In the genomic region with DNA sequence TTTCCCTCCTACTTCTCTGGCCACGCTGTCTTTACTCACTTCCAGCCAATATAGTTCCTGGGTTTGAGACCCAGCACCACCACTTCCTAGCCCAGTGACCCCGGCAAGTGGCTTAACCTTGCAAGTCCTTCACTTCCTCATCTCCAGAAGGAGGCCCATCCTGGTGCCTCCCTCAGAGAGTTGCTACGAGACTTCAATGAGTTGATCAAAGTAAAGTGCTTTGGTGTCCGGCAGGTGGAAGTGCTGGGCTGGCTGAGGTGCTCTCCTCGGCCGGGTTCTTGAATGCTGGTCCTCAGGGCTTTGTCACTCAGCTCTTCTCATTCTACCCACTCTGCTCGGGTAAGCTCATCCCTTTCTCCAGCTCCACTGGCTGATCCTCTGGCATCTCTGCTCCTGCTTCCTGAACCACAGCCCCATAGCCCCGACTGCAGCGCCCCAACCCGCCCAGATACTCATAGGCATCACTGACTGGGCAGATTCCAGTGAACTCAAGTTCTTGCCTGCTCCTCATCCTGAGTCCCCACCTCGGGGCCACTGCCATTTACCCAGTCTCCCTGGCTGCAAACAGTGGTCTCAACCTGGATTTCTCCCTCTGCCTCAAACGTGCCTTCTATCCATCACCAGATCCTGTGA, we compare ENCODE assay signal across 22 cellular contexts.
DNase-seq lines count a peak whose midpoint lies in the region; ATAC-seq, FAIRE-seq and TF ChIP-seq lines count a peak whose summit lies in the region.
"Had no signal": no experiment of that assay in that cellular context is flagged by ENCODE, and none has a peak within 500 bp of the region (broad histone marks: within the 10 kb centered on the region; RNA-seq: fewer than 3 reads in every experiment).

No MANE protein-coding gene starts in this region.

- H4K12ac ChIP-seq in trophoblast cell (ENCODE audit: low read depth, low read length): no peak overlapping the region

- H4K91ac ChIP-seq in H1 (replicated peaks; ENCODE audit: insufficient read length, low read length): peak overlapping the region; percentile 25
- H4K91ac ChIP-seq in trophoblast cell (ENCODE audit: low read depth, low read length): no peak overlapping the region

- no TSS peak for BruUV-seq in HepG2 (replicated peaks; lab: Mats Ljungman, UMichigan)

- H3K23me2 ChIP-seq in H1 (ENCODE audit: low read depth, low read length): no peaks in the 10 kb centered on the region

- DNase-seq in MV-4-11 (lab: John Stamatoyannopoulos, UW) (peak; percentile 1), H1 (ENCODE audit: low read depth in 1 of 2, low spot score in 2 of 2) (no peak), HepG2 (ENCODE audit: low spot score) (no peak), trophoblast cell (peak; percentile 39 to 61), DMS79 (lab: John Stamatoyannopoulos, UW) (no peak), D721Med (ENCODE audit: insufficient read length, low spot score) (no peak)
- DNase-seq in central memory CD4-positive, alpha-beta T cell: no peak
- DNase-seq in activated CD4-positive, CD25-positive, alpha-beta regulatory T cell (lab: John Stamatoyannopoulos, UW): no peak
- DNase-seq: C1 segment of cervical spinal cord; CD4-positive, alpha-beta memory T cell; COR-L47; DMS79 treated with DMSO at 0.1 percent for 48 hours; NCI-H1105 treated with DMSO at 0.1 percent for 48 hours; NCI-H2029; NCI-H446; NCI-H524 treated with DMSO at 0.1 percent for 48 hours; NCI-H774; PC-3; SJCRH30 had no signal

- H3K4me1 ChIP-seq in H1 (replicated peaks in 1 of 4; ENCODE audit: control insufficient read depth in 3 of 4, insufficient read depth in 4 of 4, low read length in 3 of 4) (no peaks in the 10 kb centered on the region), HepG2 (ENCODE audit: insufficient read depth, low read length) (no peaks in the 10 kb centered on the region), trophoblast cell (ENCODE audit: control insufficient read depth in 1 of 2, insufficient read depth in 2 of 2, low read length in 2 of 2) (peaks cover 8 to 18% of the 10 kb centered on the region in 2 experiments)
- H3K4me1 ChIP-seq: A549, SJCRH30 had no signal

- TF ChIP-seq RAD21 in H1 (IDR thresholded peaks at IDR 0.05 in 1 of 2, conservative IDR thresholded peaks at IDR 0.05 in 1 of 2; ENCODE audit: low read depth in 2 of 2, low read length in 2 of 2): no peak; a peak in 2 of 4 replicates
- no peak for TF ChIP-seq RAD21 in HepG2 (CRISPR knock-in tag; IDR thresholded peaks at IDR 0.05)

- H3K4me3 ChIP-seq in H1 (ENCODE audit: extremely low read depth in 1 of 4, insufficient read depth in 2 of 4, low read depth in 3 of 4, low read length in 4 of 4): no peak overlapping the region
- no peak overlapping the region for H3K4me3 ChIP-seq in HepG2 (replicated peaks in 1 of 3; ENCODE audit: insufficient read depth in 1 of 3, low read depth in 2 of 3, low read length in 3 of 3)
- no peak overlapping the region for H3K4me3 ChIP-seq in trophoblast cell (ENCODE audit: low read depth, low read length)
- H3K4me3 ChIP-seq: A549, SJCRH30 had no signal

- CTCF ChIA-PET in H1 (lab: Charles Lee; ENCODE audit: partially characterized antibody) (interaction anchor here (0.7 to 1.8 kb wide), 6 partner anchors 10 to 180 kb away, joined by 3 to 7 read pairs (median 3); no protein-coding TSS in a partner anchor), HepG2 (lab: Yijun Ruan, JAX; ENCODE audit: low intra/inter-chr PET ratio, low total read pairs) (no interaction called here)

- H2BK12ac ChIP-seq in H1 (ENCODE audit: low read depth, low read length) (no peak overlapping the region), trophoblast cell (ENCODE audit: low read length) (no peak overlapping the region)

- TF ChIP-seq POLR2A in H1 (IDR thresholded peaks at IDR 0.05; ENCODE audit: control extremely low read depth in 1 of 2, low read depth in 2 of 2, low read length in 2 of 2): no peak
- no peak for TF ChIP-seq POLR2A in HepG2 (IDR thresholded peaks at IDR 0.05; ENCODE audit: insufficient read depth in 1 of 2, low read depth in 2 of 2, low read length in 2 of 2)

- no peak overlapping the region for H2BK15ac ChIP-seq in H1 (ENCODE audit: low read length)

- H3K9me3 ChIP-seq in H1 (ENCODE audit: insufficient read depth in 2 of 2, low read depth in 1 of 2, low read length in 1 of 2): no peaks in the 10 kb centered on the region
- H3K9me3 ChIP-seq in HepG2 (ENCODE audit: low read length): no peaks in the 10 kb centered on the region
- peaks cover 5% of the 10 kb centered on the region for H3K9me3 ChIP-seq in trophoblast cell (ENCODE audit: insufficient read depth, low read depth, low read length)
- H3K9me3 ChIP-seq: A549, SJCRH30 had no signal

- peak; percentile 66 for ATAC-seq in HepG2
- ATAC-seq: PC-3, Right ventricle myocardium inferior had no signal

- no peak overlapping the region for H3K56ac ChIP-seq in H1 (replicated peaks; ENCODE audit: insufficient read length, low read depth, low read length)

- in situ Hi-C loops in HepG2 (cut with HindIII; ENCODE audit: extremely low pct_ligation_motif_present, low pct_unique_long_range_greater_than_20kb): loop anchor here (5.0 kb wide), 1 partner anchor 199 kb away; no protein-coding TSS in a partner anchor

- H3K9ac ChIP-seq in H1 (replicated peaks in 1 of 4; ENCODE audit: extremely low read depth in 1 of 4, low read depth in 3 of 4, low read length in 3 of 4) (no peak overlapping the region), HepG2 (ENCODE audit: insufficient read depth, low read depth, low read length) (no peak overlapping the region), trophoblast cell (ENCODE audit: low read length) (no peak overlapping the region)

- H3K14ac ChIP-seq in H1 (ENCODE audit: insufficient read length) (no peak overlapping the region), trophoblast cell (ENCODE audit: low read length) (no peak overlapping the region)

- peaks cover 0 to 3% (median 0%) of the 10 kb centered on the region in 4 experiments; a peak in 1 of 7 replicates for H3K27me3 ChIP-seq in H1 (replicated peaks in 1 of 4; ENCODE audit: control insufficient read depth in 3 of 4, extremely low read depth in 1 of 4, insufficient read depth in 3 of 4, low read length in 3 of 4)
- peaks cover 6 to 68% of the 10 kb centered on the region in 2 experiments for H3K27me3 ChIP-seq in HepG2 (ENCODE audit: control insufficient read depth in 1 of 2, insufficient read depth in 2 of 2, low read length in 2 of 2)
- no peaks in the 10 kb centered on the region for H3K27me3 ChIP-seq in trophoblast cell (ENCODE audit: insufficient read depth, low read length)

- H3K18ac ChIP-seq in H1 (ENCODE audit: extremely low read depth, low read length) (no peak overlapping the region), trophoblast cell (ENCODE audit: low read length) (no peak overlapping the region)

- TF ChIP-seq EP300 in H1 (IDR thresholded peaks at IDR 0.05; ENCODE audit: borderline replicate concordance in 1 of 2, low read depth in 2 of 2, low read length in 2 of 2): no peak
- no peak for TF ChIP-seq EP300 in HepG2 (IDR thresholded peaks at IDR 0.05; ENCODE audit: low read depth in 2 of 2, low read length in 2 of 2)
- TF ChIP-seq EP300 in HepG2 (CRISPR knock-in tag; IDR thresholded peaks at IDR 0.05; ENCODE audit: borderline replicate concordance): no peak

- H3K27ac ChIP-seq in H1 (ENCODE audit: low read depth, low read length) (no peak overlapping the region), HepG2 (ENCODE audit: extremely low read length, insufficient read depth, low read length) (no peak overlapping the region), trophoblast cell (ENCODE audit: low read depth, low read length) (no peak overlapping the region)
- H3K27ac ChIP-seq: A549, SJCRH30 had no signal

- POLR2A ChIA-PET in H1 (lab: Charles Lee; ENCODE audit: partially characterized antibody): no interaction called here
- POLR2A ChIA-PET in HepG2 (lab: Yijun Ruan, JAX): no interaction called here

- H3K23ac ChIP-seq in H1 (ENCODE audit: insufficient read length) (no peak overlapping the region), trophoblast cell (ENCODE audit: low read length) (no peak overlapping the region)

- no peak overlapping the region for H2AK5ac ChIP-seq in H1 (ENCODE audit: low read depth, low read length)
- no peak overlapping the region for H2AK5ac ChIP-seq in trophoblast cell (ENCODE audit: low read length)

- no peak overlapping the region for H3K4me2 ChIP-seq in H1 (ENCODE audit: insufficient read depth in 1 of 2, low read depth in 2 of 2, low read length in 2 of 2)
- H3K4me2 ChIP-seq in HepG2 (ENCODE audit: low read depth, low read length): no peak overlapping the region
- H3K4me2 ChIP-seq in trophoblast cell (ENCODE audit: low read length): no peak overlapping the region
- H3K4me2 ChIP-seq: A549 had no signal

- H4K5ac ChIP-seq in H1 (ENCODE audit: insufficient read length, low read depth, low read length): no peak overlapping the region

- 90% methylated on average over 12 of the region's 12 CpGs; no CpG with 5 or more reads in 1 of the 2 experiments for WGBS in H1 (ENCODE audit: extremely low coverage in 1 of 2, insufficient coverage in 1 of 2, insufficient read length in 1 of 2, insufficient replicate concordance in 2 of 2, low coverage in 1 of 2, low lambda C conversion rate in 2 of 2, missing lambda C conversion rate in 1 of 2), 2 experiments
- WGBS in HepG2 (ENCODE audit: low lambda C conversion rate): 11% methylated on average over 11 of the region's 12 CpGs
- no CpG with 5 or more reads among the region's 12 CpGs for WGBS in trophoblast cell (ENCODE audit: extremely low coverage, insufficient coverage, insufficient read length)

- TF ChIP-seq CTCF in H1 (IDR thresholded peaks at IDR 0.05; ENCODE audit: control extremely low read depth in 1 of 3, insufficient read depth in 1 of 3, low read depth in 1 of 3, low read length in 3 of 3) (no peak), HepG2 (CRISPR knock-in tag; IDR thresholded peaks at IDR 0.05) (peak; percentile 46), D721Med (IDR thresholded peaks at IDR 0.05; ENCODE audit: insufficient read depth, missing control alignments) (no peak)

- no peaks in the 10 kb centered on the region for H3K36me3 ChIP-seq in H1 (ENCODE audit: control insufficient read depth in 2 of 4, insufficient read depth in 4 of 4, low read length in 3 of 4)
- no peaks in the 10 kb centered on the region for H3K36me3 ChIP-seq in HepG2 (replicated peaks in 1 of 2; ENCODE audit: control insufficient read depth in 1 of 2, insufficient read depth in 2 of 2, low read length in 2 of 2)
- no peaks in the 10 kb centered on the region for H3K36me3 ChIP-seq in trophoblast cell (ENCODE audit: control insufficient read depth in 1 of 2, insufficient read depth in 2 of 2, low read length in 2 of 2)
- H3K36me3 ChIP-seq: SJCRH30 had no signal

- intact Hi-C loops in HepG2 (cut with micrococcal nuclease; ENCODE audit: unreplicated experiment): loop anchor here (10.0 kb wide), 1 partner anchor 196 kb away; no protein-coding TSS in a partner anchor

- H2BK120ac ChIP-seq in H1 (replicated peaks; ENCODE audit: low read depth, low read length): no peak overlapping the region
- no peak overlapping the region for H2BK120ac ChIP-seq in trophoblast cell (ENCODE audit: insufficient read depth, low read length, poor library complexity)

- H4K8ac ChIP-seq in H1 (ENCODE audit: extremely low read depth, insufficient read depth, low read length) (no peak overlapping the region), trophoblast cell (ENCODE audit: low read depth, low read length) (no peak overlapping the region)

- H4K20me1 ChIP-seq in H1 (replicated peaks in 1 of 2; ENCODE audit: control insufficient read depth in 1 of 2, insufficient read depth in 2 of 2, low read length in 2 of 2) (no peaks in the 10 kb centered on the region), HepG2 (ENCODE audit: insufficient read depth, low read length) (0 out of 2 replicates have a peak, but pooled peaks cover 3% of the 10 kb centered on the region)

- FAIRE-seq in H1 (lab: Jason Lieb, UNC): no peak
- FAIRE-seq in HepG2 (lab: Jason Lieb, UNC): no peak
- no peak for FAIRE-seq in D721Med (lab: Jason Lieb, UNC)
- FAIRE-seq: A549, H54 had no signal

- H2AFZ ChIP-seq in H1 (ENCODE audit: low read length): no peak overlapping the region
- H2AFZ ChIP-seq in HepG2 (ENCODE audit: low read length): no peak overlapping the region
- no peak overlapping the region for H2AFZ ChIP-seq in trophoblast cell (ENCODE audit: insufficient read depth, low read length, poor library complexity)

- H3K79me2 ChIP-seq in H1 (ENCODE audit: control insufficient read depth in 1 of 2, insufficient read depth in 2 of 2, low read length in 2 of 2): no peaks in the 10 kb centered on the region
- H3K79me2 ChIP-seq in HepG2 (ENCODE audit: insufficient read depth, low read length): no peaks in the 10 kb centered on the region
- H3K79me2 ChIP-seq in trophoblast cell (ENCODE audit: control insufficient read depth, insufficient read depth, low read length, poor library complexity): no peaks in the 10 kb centered on the region

- H2BK5ac ChIP-seq in H1 (ENCODE audit: low read depth, low read length): no peak overlapping the region
- H2BK5ac ChIP-seq in trophoblast cell (ENCODE audit: low read depth, low read length, poor library complexity): no peak overlapping the region

- no peak overlapping the region; the same call in 1 of the 2 replicates for H2BK20ac ChIP-seq in H1 (ENCODE audit: low read length)

- H3K4ac ChIP-seq in H1 (replicated peaks; ENCODE audit: insufficient read length, low read depth, low read length) (no peak overlapping the region), trophoblast cell (ENCODE audit: low read depth, low read length) (no peak overlapping the region)

- H3K79me1 ChIP-seq in H1 (ENCODE audit: low read depth, low read length) (no peaks in the 10 kb centered on the region; the same call in 1 of the 2 replicates), trophoblast cell (ENCODE audit: low read length) (peaks cover 2% of the 10 kb centered on the region)

Comparison
In these comparisons a context has a peak if more than half of its experiments do, and no peak if none do; other contexts are left out.
1. DNase-seq: peak in MV-4-11 (single experiment) and trophoblast cell (2 of 2); none in H1 (0 of 2), HepG2 (single experiment), central memory CD4-positive, alpha-beta T cell (single experiment), DMS79 (single experiment), activated CD4-positive, CD25-positive, alpha-beta regulatory T cell (0 of 4) and D721Med (single experiment).